ENCODE assay signal across 9 cellular contexts in genomic region chr10:62811159-62811875, GRCh38. TPM values are rescaled to one million over a fixed set of nuclear protein-coding genes. Genes with fewer than 3 reads are reported as not detected.
DNase-seq lines count a peak whose midpoint lies in the region; ATAC-seq lines count a peak whose summit lies in the region.
"Had no signal": no experiment of that assay in that cellular context is flagged by ENCODE, and none has a peak within 500 bp of the region (broad histone marks: within the 10 kb centered on the region; RNA-seq: fewer than 3 reads in every experiment).

No MANE protein-coding gene starts in this region.

- no peaks in the 10 kb centered on the region for H3K36me3 ChIP-seq in H7 (replicated peaks; ENCODE audit: control insufficient read depth, insufficient read depth, low read length)

- ATAC-seq in GM18858 (IDR thresholded peaks at IDR 0.05; ENCODE audit: unreplicated experiment) (peak; percentile 41), HG02870 (IDR thresholded peaks at IDR 0.05; ENCODE audit: unreplicated experiment) (peak; percentile 50)

- peak; percentile 53 to 59 for DNase-seq in activated CD4-positive, alpha-beta T cell treated with anti-CD3 and anti-CD28 coated beads, Interleukin-2, amount 50 U/mL, for 4 hours
- DNase-seq in stimulated activated CD4-positive, alpha-beta T cell treated with anti-CD3 and anti-CD28 coated beads, Interleukin-2, amount 100 ng/mL, for 24 hours = peak; percentile 79 to 84
- DNase-seq in NCI-H187 (lab: John Stamatoyannopoulos, UW) = no peak
- no peak for DNase-seq in H7
- DNase-seq in NCI-H774 (lab: John Stamatoyannopoulos, UW) = no peak
- no peak for DNase-seq in superior temporal gyrus (ENCODE audit: extremely low spot score)

- no peak overlapping the region for H3K4me3 ChIP-seq in H7 (ENCODE audit: insufficient read depth, low read depth, low read length)
- H3K4me3 ChIP-seq: lung had no signal

- H3K27me3 ChIP-seq in H7 (ENCODE audit: control insufficient read depth, insufficient read depth, low read length) = peaks cover 32% of the 10 kb centered on the region

RNA-seq across cellular contexts. Expression of gene EGR2, which starts 4.8 kb away (rescaled TPM):
- 0.14 and 0.96 TPM in 2 replicates for total RNA-seq in H7 (2014; rRNA removed; shearing (Covaris generic))

RNA-seq across cellular contexts. Expression of gene ADO, which starts 6.8 kb away (rescaled TPM):
- total RNA-seq in H7 (2014; rRNA removed; shearing (Covaris generic)) = 48.5 and 51.0 TPM in 2 replicates

Comparison
In these comparisons a context has a peak if more than half of its experiments do, and no peak if none do; other contexts are left out.
1. DNase-seq: peak in activated CD4-positive, alpha-beta T cell treated with anti-CD3 and anti-CD28 coated beads, Interleukin-2, amount 50 U/mL, for 4 hours (2 of 2) and stimulated activated CD4-positive, alpha-beta T cell treated with anti-CD3 and anti-CD28 coated beads, Interleukin-2, amount 100 ng/mL, for 24 hours (2 of 2); none in NCI-H187 (0 of 2), H7 (single experiment), NCI-H774 (single experiment) and superior temporal gyrus (single experiment).